In the genomic region with DNA sequence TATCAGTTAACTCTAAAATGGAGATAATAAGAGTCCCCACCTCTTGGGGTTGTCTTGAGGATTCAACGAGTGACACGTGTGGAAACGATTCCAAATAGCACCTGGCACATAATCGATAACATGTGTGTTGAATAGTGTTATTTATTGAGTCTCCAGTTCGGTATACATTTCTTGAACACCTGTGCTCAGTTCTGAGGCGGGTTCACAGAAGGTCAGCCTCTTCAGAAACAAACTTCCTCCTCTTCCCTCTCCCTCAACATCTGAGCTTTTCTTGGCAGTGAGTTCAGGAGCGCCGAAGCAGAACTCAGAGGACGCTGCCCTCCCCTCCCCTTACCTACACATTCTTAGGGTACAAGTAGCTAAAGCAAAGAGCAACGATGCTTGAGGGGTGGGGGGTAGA, we compare ENCODE assay signal across 8 cellular contexts. TPM values are rescaled to one million over a fixed set of nuclear protein-coding genes. Genes with fewer than 3 reads are reported as not detected.
DNase-seq lines count a peak whose midpoint lies in the region; ATAC-seq, FAIRE-seq and TF ChIP-seq lines count a peak whose summit lies in the region.

No MANE protein-coding gene starts in this region.

- H3K9me3 ChIP-seq in SJCRH30 (replicated peaks): no peaks in the 10 kb centered on the region
- H3K9me3 ChIP-seq in gastrocnemius medialis: no peaks in the 10 kb centered on the region

- H3K27me3 ChIP-seq in SJCRH30 (no peaks in the 10 kb centered on the region), gastrocnemius medialis (no peaks in the 10 kb centered on the region)

- intact Hi-C loops in gastrocnemius medialis (cut with DNase I; ENCODE audit: low total_unique reads): loop anchor here (10.0 kb wide), 3 partner anchors 360 to 1610 kb away; a partner anchor contains a TSS

- H3K4me3 ChIP-seq in SJCRH30 (peak overlapping the region; percentile 78), fibroblast of mammary gland (ENCODE audit: control insufficient read depth, low read depth, low read length) (peak overlapping the region; percentile 67), gastrocnemius medialis (peak overlapping the region; percentile 57 to 79 (median 60))

- peaks cover 16% of the 10 kb centered on the region for H3K36me3 ChIP-seq in SJCRH30
- H3K36me3 ChIP-seq in gastrocnemius medialis: peaks cover 0 to 3% of the 10 kb centered on the region in 2 donors

- ATAC-seq in gastrocnemius medialis: no peak

- in situ Hi-C loops in gastrocnemius medialis (cut with MboI; ENCODE audit: low sequenced_read_pairs in 4 of 4): loop anchor here in 3 of 4 donors (25.0 kb wide), 4 partner anchors 357 to 957 kb away; a partner anchor contains a TSS

- H3K4me1 ChIP-seq in SJCRH30: peaks cover 5% of the 10 kb centered on the region; the same call in 1 of the 2 replicates
- H3K4me1 ChIP-seq in gastrocnemius medialis: peaks cover 10 to 14% of the 10 kb centered on the region in 2 donors

- TF ChIP-seq CTCF in fibroblast of mammary gland (conservative IDR thresholded peaks at IDR 0.05; ENCODE audit: control insufficient read depth, insufficient read depth, low read depth, low read length): no peak
- TF ChIP-seq CTCF in gastrocnemius medialis (IDR thresholded peaks at IDR 0.05 in 4 of 5, conservative IDR thresholded peaks at IDR 0.05 in 1 of 5): no peak

- TF ChIP-seq POLR2A in gastrocnemius medialis (IDR thresholded peaks at IDR 0.05): no peak

- H3K27ac ChIP-seq in SJCRH30: no peak overlapping the region
- peak overlapping the region; percentile 84 to 94 (median 93) for H3K27ac ChIP-seq in gastrocnemius medialis

- peak; percentile 55 for FAIRE-seq in GM18507 (lab: Jason Lieb, UNC)
- no peak for FAIRE-seq in RCC 7860 (lab: Jason Lieb, UNC)

- DNase-seq in GM18507 (ENCODE audit: extremely low spot score, insufficient read length, low read depth) (no peak), SJCRH30 (no peak), fibroblast of mammary gland (ENCODE audit: low read depth) (no peak), gastrocnemius medialis (no peak), C1 segment of cervical spinal cord (lab: John Stamatoyannopoulos, UW) (no peak), D341Med (ENCODE audit: low spot score) (no peak), RCC 7860 (ENCODE audit: low spot score) (no peak)
- DNase-seq in activated CD4-positive, alpha-beta T cell treated with anti-CD3 and anti-CD28 coated beads for 48 hours: no peak

RNA-seq across cellular contexts. Expression of a gene that starts 0.9 kb away (rescaled TPM):
- 378 and 393 TPM in 2 replicates for total RNA-seq in SJCRH30 (2014; rRNA removed; shearing (Covaris generic))
- total RNA-seq in gastrocnemius medialis: 100 to 1,000 TPM; 143 to 238 (median 203) TPM
